In the genomic region with DNA sequence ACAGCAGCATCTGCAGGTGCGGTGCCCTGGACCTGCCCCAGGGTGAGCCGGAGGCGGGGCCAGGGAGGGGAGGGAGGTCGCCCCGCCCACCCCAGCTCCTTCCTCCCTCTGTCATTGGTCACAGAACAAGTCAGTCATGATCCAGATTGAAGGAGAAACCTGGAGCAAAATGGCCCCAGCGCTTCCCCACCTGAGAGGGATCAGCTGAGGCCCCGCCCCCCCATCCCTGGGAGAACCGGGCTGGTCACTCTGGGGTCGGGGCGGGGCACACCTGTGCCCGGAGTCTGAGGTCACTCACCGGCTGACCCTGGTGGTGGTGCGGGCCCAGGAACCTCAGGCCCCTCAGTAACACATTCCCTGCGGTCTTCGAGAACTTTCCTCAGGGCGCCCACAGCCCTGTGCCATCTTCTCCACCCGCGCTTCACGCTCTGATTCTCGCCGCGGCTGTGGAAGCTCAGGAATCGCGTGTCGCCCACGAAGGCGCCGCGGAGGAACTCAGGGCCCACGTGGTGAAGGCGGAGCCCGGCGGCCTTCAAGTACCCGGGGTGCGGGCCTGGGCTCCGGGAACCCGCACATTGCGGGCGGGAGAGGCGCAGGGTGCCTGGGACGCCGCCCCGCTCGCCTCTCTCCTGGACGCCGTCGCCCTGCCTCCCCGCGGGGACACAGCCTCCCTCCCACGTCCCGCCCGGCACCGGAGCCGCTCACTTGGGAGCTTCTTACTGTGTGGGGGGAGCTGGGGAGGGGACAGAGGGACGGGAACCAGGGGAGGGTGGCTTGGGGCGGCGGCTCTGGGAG, we compare ENCODE assay signal across 8 cellular contexts. TPM values are rescaled to one million over a fixed set of nuclear protein-coding genes. Genes with fewer than 3 reads are reported as not detected.
DNase-seq lines count a peak whose midpoint lies in the region; ATAC-seq, FAIRE-seq and TF ChIP-seq lines count a peak whose summit lies in the region.

No MANE protein-coding gene starts in this region.

- no peaks in the 10 kb centered on the region for H3K79me2 ChIP-seq in K562 (ENCODE audit: control insufficient read depth, insufficient read depth, low read length)

- CTCF ChIA-PET in K562 (lab: Yijun Ruan, JAX; ENCODE audit: low intra/inter-chr PET ratio) = interaction anchor here (0.5 kb wide), 1 partner anchor 119 kb away, joined by 3 read pairs; no protein-coding TSS in a partner anchor

- no peak overlapping the region for H3K27ac ChIP-seq in K562 (ENCODE audit: extremely low read depth, low read depth, low read length)

- POLR2A ChIA-PET in K562 (lab: Yijun Ruan, JAX) = interaction anchor here (0.5 to 2.4 kb wide), 4 partner anchors 11 to 30 kb away, joined by 3 to 15 read pairs (median 3); no protein-coding TSS in a partner anchor

- no TSS peak for BruUV-seq in K562 (replicated peaks; lab: Mats Ljungman, UMichigan)

- DNase-seq in G401 (ENCODE audit: low spot score) (peak; percentile 75), T-helper 1 cell (peak; percentile 25 to 67 (median 50)), K562 (ENCODE audit: extremely low read depth in 1 of 4, low spot score in 3 of 4) (peak; percentile 52 to 80 (median 73)), mucosa of descending colon (peak in 2 of 3 donors; percentile 81 to 82), NCI-H446 (lab: John Stamatoyannopoulos, UW) (no peak), putamen (ENCODE audit: low spot score) (no peak)
- peak; percentile 54 to 70 for DNase-seq in stimulated activated CD8-positive, alpha-beta memory T cell treated with anti-CD3 and anti-CD28 coated beads, Interleukin-7, amount 100 ng/mL, for 4 hours (ENCODE audit: low read depth in 2 of 2)

- H3K36me3 ChIP-seq in K562 (ENCODE audit: control insufficient read depth, insufficient read depth, low read length) (no peaks in the 10 kb centered on the region), mucosa of descending colon (ENCODE audit: low read depth) (no peaks in the 10 kb centered on the region)

- H3K27me3 ChIP-seq in K562 (ENCODE audit: control insufficient read depth in 2 of 2, insufficient read depth in 2 of 2, low read length in 2 of 2) = peaks cover 17 to 42% of the 10 kb centered on the region in 2 experiments; a peak in 4 of 5 replicates

- H4K20me1 ChIP-seq in K562 (replicated peaks; ENCODE audit: control insufficient read depth, insufficient read depth, low read length) = no peaks in the 10 kb centered on the region; the same call in 1 of the 2 replicates

- intact Hi-C loops in K562 (cut with micrococcal nuclease) = no loop called here
- intact Hi-C loops in mucosa of descending colon (cut with DNase I, micrococcal nuclease) = no loop called here

- no peaks in the 10 kb centered on the region for H3K9me1 ChIP-seq in K562 (ENCODE audit: control insufficient read depth, insufficient read depth, low read length)

- ATAC-seq in K562 (peak; percentile 92), mucosa of descending colon (peak; percentile 98), GM18907 (IDR thresholded peaks at IDR 0.05; ENCODE audit: unreplicated experiment) (no peak)

- WGBS in K562 (ENCODE audit: insufficient coverage, low coverage, missing lambda C conversion rate) = 30% methylated on average over 33 of the region's 57 CpGs

- no peak for TF ChIP-seq POLR2A in K562 (conservative IDR thresholded peaks at IDR 0.05)

- H3K9me3 ChIP-seq in K562 (replicated peaks; ENCODE audit: control insufficient read depth, insufficient read depth, low read depth, low read length) (no peaks in the 10 kb centered on the region), mucosa of descending colon (no peaks in the 10 kb centered on the region)

- TF ChIP-seq CTCF in K562 (IDR thresholded peaks at IDR 0.05 in 2 of 3, conservative IDR thresholded peaks at IDR 0.05 in 1 of 3; ENCODE audit: insufficient read depth in 2 of 3, low read depth in 1 of 3, low read length in 3 of 3) (no peak), mucosa of descending colon (IDR thresholded peaks at IDR 0.05) (no peak)

- H3K4me1 ChIP-seq in K562 (replicated peaks in 1 of 2; ENCODE audit: control insufficient read depth in 2 of 2, insufficient read depth in 2 of 2, low read length in 2 of 2) (peaks cover 8 to 15% of the 10 kb centered on the region in 2 experiments; a peak in 4 of 5 replicates), mucosa of descending colon (ENCODE audit: low read depth) (peaks cover 9% of the 10 kb centered on the region)

- H3K4me2 ChIP-seq in K562 (ENCODE audit: insufficient read depth, low read length) = no peak overlapping the region

- no peak overlapping the region for H3K9ac ChIP-seq in K562 (ENCODE audit: insufficient read depth in 1 of 2, low read depth in 2 of 2, low read length in 2 of 2)

- H3K4me3 ChIP-seq in K562 (no peak overlapping the region), mucosa of descending colon (no peak overlapping the region)

- TF ChIP-seq EP300 in K562 (IDR thresholded peaks at IDR 0.05; ENCODE audit: low read length) = no peak

- in situ Hi-C loops in G401 (cut with HindIII; ENCODE audit: low sequenced_read_pairs) (no loop called here), K562 (cut with MboI) (no loop called here)

- H2AFZ ChIP-seq in K562 (ENCODE audit: low read depth, low read length) = no peak overlapping the region

- FAIRE-seq in K562 (lab: Jason Lieb, UNC) = peak; percentile 19

- no peak for TF ChIP-seq RAD21 in K562 (CRISPR knock-in tag; conservative IDR thresholded peaks at IDR 0.05 in 1 of 2, IDR thresholded peaks at IDR 0.05 in 1 of 2)

TF ChIP-seq in K562, 482 proteins besides CTCF, POLR2A, EP300 and RAD21 (continues in another document):
- TF ChIP-seq, protein P1, sequence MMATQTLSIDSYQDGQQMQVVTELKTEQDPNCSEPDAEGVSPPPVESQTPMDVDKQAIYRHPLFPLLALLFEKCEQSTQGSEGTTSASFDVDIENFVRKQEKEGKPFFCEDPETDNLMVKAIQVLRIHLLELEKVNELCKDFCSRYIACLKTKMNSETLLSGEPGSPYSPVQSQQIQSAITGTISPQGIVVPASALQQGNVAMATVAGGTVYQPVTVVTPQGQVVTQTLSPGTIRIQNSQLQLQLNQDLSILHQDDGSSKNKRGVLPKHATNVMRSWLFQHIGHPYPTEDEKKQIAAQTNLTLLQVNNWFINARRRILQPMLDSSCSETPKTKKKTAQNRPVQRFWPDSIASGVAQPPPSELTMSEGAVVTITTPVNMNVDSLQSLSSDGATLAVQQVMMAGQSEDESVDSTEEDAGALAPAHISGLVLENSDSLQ (IDR thresholded peaks at IDR 0.05) = peak; percentile 96
- TF ChIP-seq ZNF133 (CRISPR knock-in tag; IDR thresholded peaks at IDR 0.05) = no peak
- TF ChIP-seq BRF1 (IDR thresholded peaks at IDR 0.05; ENCODE audit: borderline replicate concordance, extremely low read depth, insufficient read length) = no peak

RNA-seq across cellular contexts. Expression of a gene that starts 36.4 kb away (rescaled TPM):
- total RNA-seq in G401 (2014; rRNA removed; shearing (Covaris generic)) = 45.5 and 52.0 TPM in 2 replicates
- 1.8 and 3.2 TPM in 2 replicates for total RNA-seq in K562 (2011; cell fraction: chromatin; rRNA removed; ENCODE audit: low replicate concordance)
- 2.8 and 4.5 TPM in 2 replicates for total RNA-seq in K562 (2011; cell fraction: nucleolus; rRNA removed)
- 2.6 and 5.0 TPM in 2 replicates for total RNA-seq in K562 (2011; cell fraction: nucleoplasm; rRNA removed)
- total RNA-seq in K562 (2014; rRNA removed) = 1.7 and 2.4 TPM in 2 replicates
- 0.36 and 0.51 TPM in 2 replicates for total RNA-seq in K562 (2014; rRNA removed; fragmentation: Illumina TruSeq; extraction: Trizol)
- total RNA-seq in K562 (2015; rRNA removed; fragmentation: Illumina TruSeq; extraction: Trizol) = 0.57 and 1.0 TPM in 2 replicates
- 4.9 and 5.3 TPM in 2 replicates for total RNA-seq in K562 (2021)
- 0.83 and 1.7 TPM in 2 replicates for polyA plus RNA-seq in K562 (2011; rRNA removed)
- 0.47 and 1.8 TPM in 2 replicates for polyA plus RNA-seq in K562 (2011; cell fraction: cytosol; rRNA removed)
- 1.7 and 6.2 TPM in 2 replicates for polyA plus RNA-seq in K562 (2011; cell fraction: nucleus; rRNA removed)
- polyA plus RNA-seq in K562 (2012) = 2.6 and 4.8 TPM in 2 replicates
- 1.1 and 1.2 TPM in 2 replicates for polyA plus RNA-seq in K562 (2014; fragmentation: Illumina TruSeq; extraction: Trizol)
- under 1 TPM; 0.23 to 0.25 TPM for polyA plus RNA-seq in K562 (2014; fragmentation: Nextera tagmentation; extraction: Ambion mirVana)
- polyA plus RNA-seq in K562 (2014; rRNA removed) = 1.4 and 2.4 TPM in 2 replicates
- polyA minus RNA-seq in K562 (2011; rRNA and poly(A)+ RNA removed) = 0.42 and 0.51 TPM in 2 replicates
- polyA minus RNA-seq in K562 (2011; cell fraction: cytosol; rRNA and poly(A)+ RNA removed) = 2.6 and 6.4 TPM in 2 replicates
- polyA minus RNA-seq in K562 (2011; cell fraction: nucleus; rRNA and poly(A)+ RNA removed) = 0.40 and 0.56 TPM in 2 replicates
- total RNA-seq in mucosa of descending colon = 1,000 to 10,000 TPM in 2 of 3 donors, 100 to 1,000 TPM in 1; 965 to 2,616 (median 1,478) TPM

RNA-seq across cellular contexts. Expression of a gene that starts 48.7 kb away (rescaled TPM):
- 9.0 and 25.4 TPM in 2 replicates for total RNA-seq in G401 (2014; rRNA removed; shearing (Covaris generic))
- total RNA-seq in K562 (2011; cell fraction: chromatin; rRNA removed; ENCODE audit: low replicate concordance) = 1.2 TPM in 1 of 2 replicates, not detected in the other
- total RNA-seq in K562 (2011; cell fraction: nucleolus; rRNA removed) = 4.2 and 5.5 TPM in 2 replicates
- 0.59 and 0.69 TPM in 2 replicates for total RNA-seq in K562 (2011; cell fraction: nucleoplasm; rRNA removed)
- total RNA-seq in K562 (2014; rRNA removed) (0.24 and 0.41 TPM in 2 replicates), K562 (2014; rRNA removed; fragmentation: Illumina TruSeq; extraction: Trizol) (not detected in 2 replicates), K562 (2015; rRNA removed; fragmentation: Illumina TruSeq; extraction: Trizol) (0.65 and 1.4 TPM in 2 replicates), K562 (2021) (9.7 and 11.5 TPM in 2 replicates), mucosa of descending colon (1,000 to 10,000 TPM; 1,294 to 6,470 (median 3,045) TPM)
- polyA plus RNA-seq in K562 (2011; rRNA removed) (0.31 and 0.98 TPM in 2 replicates), K562 (2014; fragmentation: Illumina TruSeq; extraction: Trizol) (0.55 TPM in 1 of 2 replicates, not detected in the other), K562 (2014; fragmentation: Nextera tagmentation; extraction: Ambion mirVana) (under 1 TPM; 0.07 to 0.66 TPM), K562 (2014; rRNA removed) (0.49 and 1.7 TPM in 2 replicates)
- 0.15 and 0.46 TPM in 2 replicates for polyA plus RNA-seq in K562 (2011; cell fraction: cytosol; rRNA removed)
- polyA plus RNA-seq in K562 (2011; cell fraction: nucleus; rRNA removed) = 0.21 and 2.2 TPM in 2 replicates
- polyA plus RNA-seq in K562 (2012) = 0.92 and 2.4 TPM in 2 replicates
- polyA minus RNA-seq in K562 (2011; rRNA and poly(A)+ RNA removed) = not detected in 2 replicates
- polyA minus RNA-seq in K562 (2011; cell fraction: cytosol; rRNA and poly(A)+ RNA removed) = 2.4 and 4.1 TPM in 2 replicates
- 0.54 and 0.56 TPM in 2 replicates for polyA minus RNA-seq in K562 (2011; cell fraction: nucleus; rRNA and poly(A)+ RNA removed)

Comparison
In these comparisons a context has a peak if more than half of its experiments do, and no peak if none do; other contexts are left out.
1. DNase-seq: peak in G401 (single experiment), T-helper 1 cell (5 of 5), K562 (4 of 4), mucosa of descending colon (2 of 3) and stimulated activated CD8-positive, alpha-beta memory T cell treated with anti-CD3 and anti-CD28 coated beads, Interleukin-7, amount 100 ng/mL, for 4 hours (2 of 2); none in NCI-H446 (0 of 2) and putamen (single experiment).
2. RNA of a gene that starts 36.4 kb away (total RNA-seq): 965 to 2,616 TPM in mucosa of descending colon; 45.5 to 52.0 TPM in G401 and 0.36 to 5.3 TPM in K562; every median in the first group is over 10 times any median in the second.
3. RNA of a gene that starts 48.7 kb away (total RNA-seq): 1,294 to 6,470 TPM in mucosa of descending colon; 9.0 to 25.4 TPM in G401 and 0.24 to 11.5 TPM in K562; every median in the first group is over 10 times any median in the second.